Comparison of ENCODE assay signal across 15 cellular contexts in the genomic region with DNA sequence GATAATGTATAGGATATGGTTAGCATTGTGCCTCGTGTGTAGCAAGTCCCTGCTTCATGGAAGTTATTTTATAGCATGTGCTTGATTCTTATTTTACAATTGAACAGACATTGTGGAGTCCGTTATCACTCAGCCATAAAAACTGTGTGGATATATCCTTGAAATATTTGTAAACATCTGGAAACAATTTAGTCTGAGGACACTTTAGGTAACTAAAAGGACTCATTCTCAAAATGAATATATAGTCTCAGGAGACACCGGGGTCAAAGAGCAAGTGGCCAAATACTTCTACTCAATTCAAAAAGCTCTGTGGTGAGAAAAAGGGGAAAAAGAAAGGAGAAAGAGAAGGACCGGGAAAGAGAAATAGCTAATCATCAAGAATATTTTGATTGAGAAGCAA. TPM values are rescaled to one million over a fixed set of nuclear protein-coding genes. Genes with fewer than 3 reads are reported as not detected.
"Had no signal": no experiment of that assay in that cellular context is flagged by ENCODE, and none has a peak within 500 bp of the region (broad histone marks: within the 10 kb centered on the region; RNA-seq: fewer than 3 reads in every experiment).

No MANE protein-coding gene starts in this region.

- H3K36me3 Mint-ChIP-seq: activated naive CD8-positive, alpha-beta T cell; stimulated activated naive B cell treated with anti-CD40 and anti-IgM and Interleukin-4, amounts not matched to agents 10 μg/mL and 1 μg/mL and 100 μg/mL, for 72 hours had no signal

- H3K9me3 Mint-ChIP-seq: activated B cell treated with CpG ODN at 0.5 μM for 24 hours; activated T-cell treated with anti-CD3 and anti-CD28 coated beads, Interleukin-2, amount 50 U/mL, for 72 hours; stimulated activated naive B cell treated with anti-CD40 and anti-IgM and Interleukin-4, amounts not matched to agents 10 μg/mL and 1 μg/mL and 100 μg/mL, for 72 hours; T-helper 2 cell treated with Interferon-gamma antibody and Interleukin-4, amounts not matched to agents 5 μg/mL and 100 μg/mL, for 36 hours had no signal

- H3K27ac ChIP-seq: epithelial cell of prostate had no signal

- H3K9me3 ChIP-seq: tibial artery had no signal

- H3K36me3 ChIP-seq: tibial artery had no signal

- DNase-seq: activated B cell treated with CpG ODN at 0.5 μM for 24 hours; activated CD4-positive, alpha-beta T cell treated with anti-CD3 and anti-CD28 coated beads for 48 hours; activated CD8-positive, alpha-beta memory T cell treated with anti-CD3 and anti-CD28 coated beads, Interleukin-2, amount 50 U/mL, for 48 hours; activated gamma-delta T cell; activated T-cell treated with anti-CD3 and anti-CD28 coated beads, Interleukin-2, amount 50 U/mL, for 72 hours; amygdala; effector CD8-positive, alpha-beta T cell; left ventricle myocardium superior; posterior cingulate gyrus; stimulated activated CD4-positive, alpha-beta T cell treated with anti-CD3 and anti-CD28 coated beads, Interleukin-2, amount 100 ng/mL, for 48 hours; stimulated activated naive B cell treated with anti-CD40 and anti-IgM and Interleukin-4, amounts not matched to agents 10 μg/mL and 1 μg/mL and 100 μg/mL, for 72 hours; tibial artery had no signal

- H3K4me3 Mint-ChIP-seq: activated B cell treated with CpG ODN at 0.5 μM for 24 hours; activated naive CD8-positive, alpha-beta T cell; activated T-cell treated with anti-CD3 and anti-CD28 coated beads, Interleukin-2, amount 50 U/mL, for 72 hours; stimulated activated naive B cell treated with anti-CD40 and anti-IgM and Interleukin-4, amounts not matched to agents 10 μg/mL and 1 μg/mL and 100 μg/mL, for 72 hours; T-helper 2 cell treated with Interferon-gamma antibody and Interleukin-4, amounts not matched to agents 5 μg/mL and 100 μg/mL, for 36 hours had no signal

- ATAC-seq: activated T-cell treated with anti-CD3 and anti-CD28 coated beads, Interleukin-2, amount 50 U/mL, for 72 hours; left ventricle myocardium superior; stimulated activated naive B cell treated with anti-CD40 and anti-IgM and Interleukin-4, amounts not matched to agents 10 μg/mL and 1 μg/mL and 100 μg/mL, for 72 hours had no signal

- H3K27me3 ChIP-seq: tibial artery had no signal

- H3K27ac Mint-ChIP-seq: activated B cell treated with CpG ODN at 0.5 μM for 24 hours; activated naive CD8-positive, alpha-beta T cell; activated T-cell treated with anti-CD3 and anti-CD28 coated beads, Interleukin-2, amount 50 U/mL, for 72 hours; stimulated activated naive B cell treated with anti-CD40 and anti-IgM and Interleukin-4, amounts not matched to agents 10 μg/mL and 1 μg/mL and 100 μg/mL, for 72 hours; T-helper 2 cell treated with Interferon-gamma antibody and Interleukin-4, amounts not matched to agents 5 μg/mL and 100 μg/mL, for 36 hours had no signal

- H3K4me1 Mint-ChIP-seq: activated B cell treated with CpG ODN at 0.5 μM for 24 hours; stimulated activated naive B cell treated with anti-CD40 and anti-IgM and Interleukin-4, amounts not matched to agents 10 μg/mL and 1 μg/mL and 100 μg/mL, for 72 hours had no signal

RNA-seq across cellular contexts. Expression of a gene that starts 23.7 kb away (rescaled TPM):
- total RNA-seq: activated B cell treated with CpG ODN at 0.5 μM for 24 hours; activated T-cell treated with anti-CD3 and anti-CD28 coated beads, Interleukin-2, amount 50 U/mL, for 72 hours had no signal
